16 cellular contexts compared by ENCODE assay signal in the genomic region with DNA sequence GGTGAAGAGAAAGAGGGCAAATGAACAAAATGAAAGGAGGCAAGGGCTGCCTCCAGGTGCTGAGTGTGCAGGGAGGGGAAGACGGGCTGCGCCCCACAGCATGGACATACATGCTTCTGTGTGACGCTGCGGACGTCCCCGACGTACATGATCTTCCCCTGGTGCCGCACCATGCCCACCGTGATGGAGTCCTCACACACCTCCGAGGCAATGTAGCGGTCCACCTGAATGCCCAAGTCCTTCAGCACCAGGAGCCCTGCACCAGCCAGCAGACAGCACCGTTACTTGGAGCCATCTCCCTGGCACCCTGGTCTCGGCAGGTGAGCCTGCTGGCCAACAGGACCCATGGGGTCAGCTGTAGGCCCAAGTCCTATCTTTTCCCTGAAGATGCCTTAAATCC.
"Had no signal": no experiment of that assay in that cellular context is flagged by ENCODE, and none has a peak within 500 bp of the region (broad histone marks: within the 10 kb centered on the region; RNA-seq: fewer than 3 reads in every experiment).

No MANE protein-coding gene starts in this region.

- ATAC-seq: activated CD4-positive, CD25-positive, alpha-beta regulatory T cell treated with anti-CD3 and anti-CD28 coated beads, Interleukin-2, amount 50 U/mL, for 24 hours; activated CD8-positive, alpha-beta T cell treated with anti-CD3 and anti-CD28 coated beads for 36 hours had no signal

- FAIRE-seq: RCC 7860 had no signal

- DNase-seq: activated CD4-positive, alpha-beta T cell treated with anti-CD3 and anti-CD28 coated beads for 4 hours; activated CD8-positive, alpha-beta memory T cell treated with anti-CD3 and anti-CD28 coated beads, Interleukin-2, amount 50 U/mL, for 4 hours; activated CD8-positive, alpha-beta T cell treated with anti-CD3 and anti-CD28 coated beads for 36 hours; activated effector memory CD4-positive, alpha-beta T cell treated with Interleukin-2 at 50 U/mL for 16 hours; activated naive CD4-positive, alpha-beta T cell; aorta; Karpas-422; NCI-H1105 treated with DMSO at 0.1 percent for 48 hours; NCI-H1436 treated with DMSO at 0.1 percent for 48 hours; NCI-H187; NCI-H2081; NCI-H446; NCI-H524; SHP77 treated with DMSO at 0.1 percent for 48 hours had no signal
